Comparison of ENCODE assay signal across 15 cellular contexts in genomic region chr5:115859378-115859777, GRCh38.
"Had no signal": no experiment of that assay in that cellular context is flagged by ENCODE, and none has a peak within 500 bp of the region (broad histone marks: within the 10 kb centered on the region; RNA-seq: fewer than 3 reads in every experiment).

No MANE protein-coding gene starts in this region.

- H3K9me3 ChIP-seq: ovary, thoracic aorta had no signal

- DNase-seq: activated CD4-positive, alpha-beta T cell treated with anti-CD3 and anti-CD28 coated beads for 4 hours; activated CD8-positive, alpha-beta T cell treated with anti-CD3 and anti-CD28 coated beads for 36 hours; activated naive CD4-positive, alpha-beta T cell treated with Interleukin-2 at 50 U/mL for 16 hours; activated naive CD8-positive, alpha-beta T cell treated with anti-CD3 and anti-CD28 coated beads, Interleukin-2, amount 50 U/mL, for 24 hours; esophagus squamous epithelium; left ventricle myocardium superior; mesenchymal stem cell; ovary; stimulated activated CD4-positive, alpha-beta T cell treated with anti-CD3 and anti-CD28 coated beads, Interleukin-15, amount 100 ng/mL, for 24 hours; stimulated activated CD4-positive, alpha-beta T cell treated with anti-CD3 and anti-CD28 coated beads, Interleukin-4, amount 100 ng/mL, for 24 hours had no signal

- H3K27me3 ChIP-seq: cardiac muscle cell, esophagus squamous epithelium, gastroesophageal sphincter, ovary had no signal

- H3K4me3 ChIP-seq: cardiac muscle cell, esophagus squamous epithelium, gastroesophageal sphincter, ovary, thoracic aorta had no signal

- H3K36me3 ChIP-seq: cardiac muscle cell, esophagus squamous epithelium, gastroesophageal sphincter, ovary, thoracic aorta had no signal

- ATAC-seq: activated CD8-positive, alpha-beta T cell treated with anti-CD3 and anti-CD28 coated beads for 36 hours; activated naive CD8-positive, alpha-beta T cell treated with anti-CD3 and anti-CD28 coated beads, Interleukin-2, amount 50 U/mL, for 24 hours; gastroesophageal sphincter; left ventricle myocardium superior had no signal

- FAIRE-seq: colon, urothelium cell line had no signal
